13 cellular contexts compared by ENCODE assay signal in the genomic region with DNA sequence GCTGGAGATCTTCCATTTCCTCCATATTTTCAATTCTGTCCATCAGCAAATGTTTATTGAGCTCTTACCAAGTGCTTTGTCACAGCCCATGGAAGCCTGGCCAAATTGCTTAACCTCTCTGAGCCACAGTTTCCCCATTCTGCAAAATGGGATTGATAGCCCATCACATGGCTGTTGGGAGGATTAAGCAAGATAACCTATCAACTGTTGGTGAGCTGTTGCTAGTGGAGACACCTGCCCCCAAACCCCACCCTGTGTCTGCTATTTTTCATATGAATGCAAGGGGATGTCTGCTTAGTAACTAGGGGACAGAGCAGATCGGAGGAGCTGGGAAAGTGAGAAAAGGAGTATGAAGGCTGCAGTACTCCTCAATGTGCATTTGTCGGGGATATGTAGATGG. TPM values are rescaled to one million over a fixed set of nuclear protein-coding genes. Genes with fewer than 3 reads are reported as not detected.
DNase-seq lines count a peak whose midpoint lies in the region; ATAC-seq and TF ChIP-seq lines count a peak whose summit lies in the region.
"Had no signal": no experiment of that assay in that cellular context is flagged by ENCODE, and none has a peak within 500 bp of the region (broad histone marks: within the 10 kb centered on the region; RNA-seq: fewer than 3 reads in every experiment).

No MANE protein-coding gene starts in this region.

- H3K27ac ChIP-seq in BLaER1 (0 out of 2 replicates have a peak overlapping the region, but pooled peaks have one; percentile 24), HL-60 (replicated peaks) (peak overlapping the region; percentile 83), ascending aorta (no peak overlapping the region)
- H3K27ac ChIP-seq: C4-2B had no signal

- H3K36me3 Mint-ChIP-seq in T-helper 17 cell (ENCODE audit: low read depth): no peaks in the 10 kb centered on the region

- peaks cover 58% of the 10 kb centered on the region for H3K4me1 Mint-ChIP-seq in T-helper 17 cell

- DNase-seq in HL-60 (ENCODE audit: low read depth in 1 of 2, low spot score in 1 of 2): peak; percentile 78 to 81
- no peak for DNase-seq in T-helper 17 cell
- peak; percentile 17 for DNase-seq in islet precursor cell
- no peak for DNase-seq in kidney glomerular epithelial cell (lab: John Stamatoyannopoulos, UW)
- DNase-seq in ascending aorta (ENCODE audit: low spot score in 2 of 2): no peak
- DNase-seq: glutamatergic neuron, NCI-H1417 treated with DMSO at 0.1 percent for 48 hours, NCI-H82, SK-N-SH had no signal

- peaks cover 1% of the 10 kb centered on the region; the same call in 1 of the 2 replicates for H4K20me1 ChIP-seq in BLaER1

- H3K27ac Mint-ChIP-seq in T-helper 17 cell: peak overlapping the region; percentile 93

- H3K4me2 ChIP-seq in BLaER1: peak overlapping the region; percentile 68
- H3K4me2 ChIP-seq: SK-N-SH had no signal

- H3K36me3 ChIP-seq in BLaER1: no peaks in the 10 kb centered on the region
- no peaks in the 10 kb centered on the region for H3K36me3 ChIP-seq in ascending aorta

- no peaks in the 10 kb centered on the region for H3K27me3 ChIP-seq in BLaER1
- no peaks in the 10 kb centered on the region for H3K27me3 ChIP-seq in HL-60 (ENCODE audit: insufficient read depth, poor library complexity, severe bottlenecking)
- no peaks in the 10 kb centered on the region for H3K27me3 ChIP-seq in ascending aorta

- H3K4me1 ChIP-seq in BLaER1: peaks cover 65% of the 10 kb centered on the region
- H3K4me1 ChIP-seq in ascending aorta: peaks cover 1 to 11% of the 10 kb centered on the region in 2 donors

- intact Hi-C loops in ascending aorta (cut with DNase I): no loop called here

- H3K4me3 Mint-ChIP-seq in T-helper 17 cell: peak overlapping the region; percentile 82

- H3K27me3 Mint-ChIP-seq in T-helper 17 cell: no peaks in the 10 kb centered on the region

- peak overlapping the region; percentile 12; the same call in 1 of the 2 replicates for H3K9ac ChIP-seq in BLaER1
- H3K9ac ChIP-seq: SK-N-SH had no signal

- H3K9me3 ChIP-seq in BLaER1 (no peaks in the 10 kb centered on the region), T-helper 17 cell (ENCODE audit: control insufficient read depth, low read length, poor library complexity, severe bottlenecking) (no peaks in the 10 kb centered on the region), ascending aorta (no peaks in the 10 kb centered on the region)
- H3K9me3 ChIP-seq: SK-N-SH had no signal

- TF ChIP-seq CTCF in HL-60 (IDR thresholded peaks at IDR 0.05; ENCODE audit: insufficient read depth, low read length) (no peak), ascending aorta (IDR thresholded peaks at IDR 0.05) (no peak)

- ATAC-seq in T-helper 17 cell: no peak
- no peak for ATAC-seq in HG02623 (IDR thresholded peaks at IDR 0.05; ENCODE audit: unreplicated experiment)
- no peak for ATAC-seq in HG03378 (IDR thresholded peaks at IDR 0.05; ENCODE audit: unreplicated experiment)

- no peak overlapping the region for H3K4me3 ChIP-seq in BLaER1
- H3K4me3 ChIP-seq in HL-60 (replicated peaks; ENCODE audit: insufficient read depth, low read length): no peak overlapping the region
- no peak overlapping the region for H3K4me3 ChIP-seq in ascending aorta

RNA-seq across cellular contexts. Expression of a gene that starts 38.3 kb away (rescaled TPM):
- total RNA-seq in T-helper 17 cell (under 1 TPM in 1 of 2 donors, not detected in 1; 0.20 TPM), ascending aorta (142 TPM)

Comparison
In these comparisons a context has a peak if more than half of its experiments do, and no peak if none do; other contexts are left out.
1. H3K27ac ChIP-seq: peak in BLaER1 (single experiment) and HL-60 (single experiment); none in ascending aorta (0 of 2).
2. DNase-seq: peak in HL-60 (2 of 2) and islet precursor cell (single experiment); none in T-helper 17 cell (0 of 3), kidney glomerular epithelial cell (single experiment) and ascending aorta (0 of 2).
3. RNA of a gene that starts 38.3 kb away (total RNA-seq): 142 TPM in ascending aorta (single experiment); 0.20 TPM in T-helper 17 cell; every median in the first group is over 100 times any median in the second.